In genomic region chr3:20236603-20237002, GRCh38 we compare ENCODE assay signal across 23 cellular contexts.
"Had no signal": no experiment of that assay in that cellular context is flagged by ENCODE, and none has a peak within 500 bp of the region (broad histone marks: within the 10 kb centered on the region; RNA-seq: fewer than 3 reads in every experiment).

No MANE protein-coding gene starts in this region.

- H3K9me3 ChIP-seq: colonic mucosa, esophagus muscularis mucosa, left lung, lower lobe of right lung, ovary, thoracic aorta, tibial nerve, upper lobe of left lung had no signal

- H3K4me3 ChIP-seq: cardiac muscle cell, colonic mucosa, esophagus muscularis mucosa, left lung, lower lobe of right lung, ovary, thoracic aorta, tibial nerve, upper lobe of left lung had no signal

- H3K27ac ChIP-seq: cardiac muscle cell, colonic mucosa, esophagus muscularis mucosa, foreskin keratinocyte, left lung, lower lobe of right lung, ovary, thoracic aorta, tibial nerve, upper lobe of left lung had no signal

- H3K4me1 ChIP-seq: colonic mucosa, esophagus muscularis mucosa, foreskin keratinocyte, left lung, lower lobe of right lung, tibial nerve, upper lobe of left lung had no signal

- FAIRE-seq: endothelial cell of umbilical vein, urothelium cell line had no signal

- H3K27me3 ChIP-seq: cardiac muscle cell, colonic mucosa, esophagus muscularis mucosa, foreskin keratinocyte, left lung, ovary, tibial nerve, upper lobe of left lung had no signal

- DNase-seq: colonic mucosa; effector memory CD4-positive, alpha-beta T cell; foreskin keratinocyte; hypothalamus; immature natural killer cell; islet precursor cell; left lung; lower lobe of right lung; naive thymus-derived CD8-positive, alpha-beta T cell; nephron progenitor cell; nucleus accumbens; ovary; stimulated activated CD4-positive, alpha-beta T cell treated with anti-CD3 and anti-CD28 coated beads, Interleukin-4, amount 100 ng/mL, for 4 hours; stimulated activated naive CD8-positive, alpha-beta T cell treated with anti-CD3 and anti-CD28 coated beads, Interleukin-15, Interleukin-2, amounts not matched to agents 100 U/mL and 50 U/mL, for 24 hours; upper lobe of left lung had no signal

- H3K36me3 ChIP-seq: cardiac muscle cell, colonic mucosa, esophagus muscularis mucosa, left lung, lower lobe of right lung, ovary, thoracic aorta, tibial nerve, upper lobe of left lung had no signal

- ATAC-seq: foreskin keratinocyte; left lung; lower lobe of right lung; naive thymus-derived CD8-positive, alpha-beta T cell; sciatic nerve; stimulated activated memory B cell treated with anti-CD40 and anti-IgM and Interleukin-4, amounts not matched to agents 10 μg/mL and 1 μg/mL and 100 μg/mL, for 72 hours; stimulated activated naive CD8-positive, alpha-beta T cell treated with anti-CD3 and anti-CD28 coated beads, Interleukin-15, Interleukin-2, amounts not matched to agents 100 U/mL and 50 U/mL, for 24 hours had no signal
